15 cellular contexts compared by ENCODE assay signal in genomic region chr2:3211256-3211970, GRCh38.
DNase-seq lines count a peak whose midpoint lies in the region; ATAC-seq and TF ChIP-seq lines count a peak whose summit lies in the region.
"Had no signal": no experiment of that assay in that cellular context is flagged by ENCODE, and none has a peak within 500 bp of the region (broad histone marks: within the 10 kb centered on the region; RNA-seq: fewer than 3 reads in every experiment).

No MANE protein-coding gene starts in this region.

- H3K27ac ChIP-seq in CD4-positive, alpha-beta memory T cell (ENCODE audit: low read depth, low read length): no peak overlapping the region
- H3K27ac ChIP-seq in A673 (ENCODE audit: low read depth, low read length, poor library complexity, severe bottlenecking) (no peak overlapping the region), psoas muscle (no peak overlapping the region)
- H3K27ac ChIP-seq: 22Rv1, BLaER1 had no signal

- no peak for TF ChIP-seq CTCF in neural crest cell (conservative IDR thresholded peaks at IDR 0.05)
- TF ChIP-seq CTCF in A673 (conservative IDR thresholded peaks at IDR 0.05; ENCODE audit: low read depth, low read length): no peak
- TF ChIP-seq CTCF in psoas muscle (IDR thresholded peaks at IDR 0.05): no peak

- peak overlapping the region in 4 of 7 donors; percentile 18 to 61 (median 50) for H3K27ac Mint-ChIP-seq in CD4-positive, alpha-beta memory T cell
- H3K27ac Mint-ChIP-seq in central memory CD8-positive, alpha-beta T cell (ENCODE audit: low read depth): peak overlapping the region; percentile 76
- peak overlapping the region; percentile 43 for H3K27ac Mint-ChIP-seq in neural crest cell (ENCODE audit: unreplicated experiment)
- H3K27ac Mint-ChIP-seq: HFFc6 had no signal

- POLR2A ChIA-PET in CD4-positive, alpha-beta memory T cell (lab: Charles Lee; ENCODE audit: partially characterized antibody): no interaction called here
- POLR2A ChIA-PET in A673 (lab: Charles Lee; ENCODE audit: low non-redundant PET): no interaction called here

- H3K27me3 Mint-ChIP-seq in CD4-positive, alpha-beta memory T cell: no peaks in the 10 kb centered on the region
- no peaks in the 10 kb centered on the region for H3K27me3 Mint-ChIP-seq in central memory CD8-positive, alpha-beta T cell
- no peaks in the 10 kb centered on the region for H3K27me3 Mint-ChIP-seq in neural crest cell (ENCODE audit: low read depth)

- no peaks in the 10 kb centered on the region for H3K27me3 ChIP-seq in CD4-positive, alpha-beta memory T cell (ENCODE audit: insufficient read depth, low read length)
- H3K27me3 ChIP-seq in A673 (replicated peaks; ENCODE audit: insufficient read depth, low read depth, low read length, poor library complexity): no peaks in the 10 kb centered on the region
- H3K27me3 ChIP-seq in psoas muscle (ENCODE audit: insufficient read depth in 3 of 3, low read length in 2 of 3): no peaks in the 10 kb centered on the region
- H3K27me3 ChIP-seq: BLaER1 had no signal

- 88 to 89% (median 89%) methylated on average over 25 of the region's 25 CpGs for WGBS in psoas muscle, 3 donors

- no peak overlapping the region for H3K4me3 ChIP-seq in CD4-positive, alpha-beta memory T cell (ENCODE audit: low read length in 2 of 2)
- H3K4me3 ChIP-seq in A673 (ENCODE audit: low read depth, low read length, poor library complexity, severe bottlenecking) (no peak overlapping the region), psoas muscle (no peak overlapping the region)
- H3K4me3 ChIP-seq: BLaER1 had no signal

- CTCF ChIA-PET in CD4-positive, alpha-beta memory T cell (lab: Charles Lee; ENCODE audit: partially characterized antibody): no interaction called here
- CTCF ChIA-PET in A673 (lab: Charles Lee): no interaction called here

- no TSS peak for BruUV-seq in A673 (replicated peaks; lab: Mats Ljungman, UMichigan)

- peak; percentile 47 for DNase-seq in activated CD8-positive, alpha-beta memory T cell treated with anti-CD3 and anti-CD28 coated beads for 24 hours
- DNase-seq in activated CD8-positive, alpha-beta memory T cell treated with anti-CD3 and anti-CD28 coated beads, Interleukin-2, amount 50 U/mL, for 4 hours: no peak
- no peak for DNase-seq in CD4-positive, alpha-beta memory T cell
- no peak for DNase-seq in central memory CD8-positive, alpha-beta T cell (ENCODE audit: low spot score in 2 of 2)
- no peak for DNase-seq in neural crest cell (ENCODE audit: low read depth, low spot score)
- DNase-seq in NCI-H446 treated with DMSO at 0.1 percent for 48 hours (lab: John Stamatoyannopoulos, UW): no peak
- no peak for DNase-seq in A673 (ENCODE audit: low spot score)
- no peak for DNase-seq in psoas muscle
- DNase-seq: AML-193, Calu3, DMS 273 treated with DMSO at 0.1 percent for 48 hours, HCEC 1CT, HFFc6 had no signal

- H3K36me3 ChIP-seq in CD4-positive, alpha-beta memory T cell (ENCODE audit: insufficient read depth, low read length): no peaks in the 10 kb centered on the region
- H3K36me3 ChIP-seq in A673 (ENCODE audit: insufficient read depth, low read length, poor library complexity, severe bottlenecking) (no peaks in the 10 kb centered on the region), psoas muscle (ENCODE audit: insufficient read depth in 1 of 2, low read depth in 1 of 2) (no peaks in the 10 kb centered on the region)

- no peaks in the 10 kb centered on the region for H3K4me1 ChIP-seq in CD4-positive, alpha-beta memory T cell (ENCODE audit: insufficient read depth, low read length)
- no peaks in the 10 kb centered on the region for H3K4me1 ChIP-seq in A673 (ENCODE audit: insufficient read depth, low read length, poor library complexity, severe bottlenecking)
- H3K4me1 ChIP-seq in psoas muscle: no peaks in the 10 kb centered on the region

- intact Hi-C loops in CD4-positive, alpha-beta memory T cell (cut with micrococcal nuclease): no loop called here
- intact Hi-C loops in A673 (cut with micrococcal nuclease; ENCODE audit: unreplicated experiment) (no loop called here), psoas muscle (cut with DNase I) (no loop called here)

- peaks cover 6 to 18% (median 8%) of the 10 kb centered on the region in 4 donors for H3K4me1 Mint-ChIP-seq in CD4-positive, alpha-beta memory T cell
- H3K4me1 Mint-ChIP-seq in central memory CD8-positive, alpha-beta T cell: peaks cover 18% of the 10 kb centered on the region
- no peaks in the 10 kb centered on the region for H3K4me1 Mint-ChIP-seq in neural crest cell

- ATAC-seq in central memory CD8-positive, alpha-beta T cell (replicated peaks; ENCODE audit: extremely low read depth, poor library complexity, severe bottlenecking): no peak
- no peak for ATAC-seq in psoas muscle

- H3K9me3 Mint-ChIP-seq in CD4-positive, alpha-beta memory T cell: no peaks in the 10 kb centered on the region
- no peaks in the 10 kb centered on the region for H3K9me3 Mint-ChIP-seq in central memory CD8-positive, alpha-beta T cell
- H3K9me3 Mint-ChIP-seq in neural crest cell: no peaks in the 10 kb centered on the region
- H3K9me3 Mint-ChIP-seq: HFFc6 had no signal

- H3K4me3 Mint-ChIP-seq in CD4-positive, alpha-beta memory T cell: no peak overlapping the region
- no peak overlapping the region for H3K4me3 Mint-ChIP-seq in central memory CD8-positive, alpha-beta T cell
- H3K4me3 Mint-ChIP-seq in neural crest cell: no peak overlapping the region
- H3K4me3 Mint-ChIP-seq: HFFc6 had no signal

- H3K9me3 ChIP-seq in CD4-positive, alpha-beta memory T cell (ENCODE audit: control insufficient read depth in 1 of 2, low read length in 2 of 2): no peaks in the 10 kb centered on the region
- H3K9me3 ChIP-seq in A673 (ENCODE audit: low read depth, low read length, poor library complexity, severe bottlenecking) (no peaks in the 10 kb centered on the region), psoas muscle (no peaks in the 10 kb centered on the region)
- H3K9me3 ChIP-seq: BLaER1 had no signal

- peaks cover 27 to 47% of the 10 kb centered on the region in 2 donors for H3K36me3 Mint-ChIP-seq in CD4-positive, alpha-beta memory T cell
- peaks cover 14% of the 10 kb centered on the region for H3K36me3 Mint-ChIP-seq in central memory CD8-positive, alpha-beta T cell (ENCODE audit: insufficient read depth)
- H3K36me3 Mint-ChIP-seq in neural crest cell (ENCODE audit: low read depth): peaks cover 3% of the 10 kb centered on the region
